ENCODE assay signal across 8 cellular contexts in the genomic region with DNA sequence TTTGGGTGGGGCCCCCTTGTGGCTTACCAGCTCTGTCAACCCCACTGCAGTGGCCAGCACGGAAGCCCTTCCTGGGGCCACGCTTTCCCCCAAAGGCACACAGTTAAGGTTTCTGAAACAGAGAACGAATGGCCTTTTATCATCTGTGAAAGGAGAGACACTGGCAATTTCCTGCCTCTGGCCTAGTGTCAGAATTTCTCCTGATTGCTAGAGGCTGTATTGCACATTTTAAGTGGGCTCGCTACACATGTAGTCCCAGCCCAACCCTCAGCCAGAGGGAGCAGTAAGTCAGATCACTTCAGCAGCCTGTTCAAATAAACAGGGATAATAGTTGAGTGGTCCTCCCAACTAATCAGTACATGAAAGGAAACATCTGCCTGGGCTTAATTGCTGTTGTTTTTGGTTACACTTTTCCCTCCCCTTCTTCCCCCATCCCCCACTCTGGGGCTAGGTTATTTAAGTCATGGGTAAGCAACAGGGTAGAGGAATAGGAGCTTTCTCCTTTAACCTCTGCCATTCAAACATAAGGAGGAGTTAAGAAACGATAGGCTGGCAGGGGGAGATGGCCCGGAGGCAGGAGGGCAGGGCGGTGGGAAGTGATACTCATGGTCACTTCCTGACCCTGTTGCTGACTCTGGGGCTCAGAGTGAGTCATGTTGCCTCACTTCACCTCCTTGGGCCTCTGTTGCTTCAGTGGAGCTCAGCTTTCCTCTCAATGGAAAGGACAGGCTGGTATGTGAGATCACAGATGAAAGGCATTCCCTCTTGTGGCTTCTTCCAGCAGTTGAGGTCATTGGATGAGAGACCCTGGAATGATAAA.
DNase-seq lines count a peak whose midpoint lies in the region; ATAC-seq and TF ChIP-seq lines count a peak whose summit lies in the region.
"Not testable (repeated sequence)": the region's sequence is repeated elsewhere in the genome, so short reads cannot be mapped to it uniquely, and the experiment has no call there.

No MANE protein-coding gene starts in this region.

- not testable (repeated sequence) for H3K9me3 ChIP-seq in cardiac muscle cell (ENCODE audit: low read depth); upper lobe of right lung

- H3K27ac Mint-ChIP-seq in GM23338, result not testable (repeated sequence)
- H3K27ac Mint-ChIP-seq in nephron, result peak overlapping the region; percentile 45 to 82 (median 51)

- not testable (repeated sequence) for H3K9me2 ChIP-seq in GM23338 (ENCODE audit: insufficient read depth)

- not testable (repeated sequence) for H3K36me3 ChIP-seq in GM23338 (ENCODE audit: insufficient read depth); cardiac muscle cell; upper lobe of right lung

- TF ChIP-seq CTCF in GM23338 (conservative IDR thresholded peaks at IDR 0.05; ENCODE audit: low read depth in 2 of 2); coronary artery (IDR thresholded peaks at IDR 0.05); cardiac muscle cell (IDR thresholded peaks at IDR 0.05; ENCODE audit: low read depth, low read length); nephron (IDR thresholded peaks at IDR 0.05; ENCODE audit: unreplicated experiment in 3 of 3); upper lobe of right lung (IDR thresholded peaks at IDR 0.05): not testable (repeated sequence)

- not testable (repeated sequence) for H3K4me1 Mint-ChIP-seq in GM23338, nephron

- peak; percentile 88 for ATAC-seq in GM23338
- peak; percentile 89 for ATAC-seq in upper lobe of right lung

- not testable (repeated sequence) for H3K27me3 ChIP-seq in GM23338 (ENCODE audit: insufficient read depth); cardiac muscle cell; upper lobe of right lung

- H3K27ac ChIP-seq in GM23338 (ENCODE audit: low read depth), result not testable (repeated sequence)
- H3K27ac ChIP-seq in coronary artery, result peak overlapping the region in 1 of 2 donors; percentile 43
- peak overlapping the region; percentile 60 for H3K27ac ChIP-seq in cardiac muscle cell
- H3K27ac ChIP-seq in upper lobe of right lung, result peak overlapping the region; percentile 47

- not testable (repeated sequence) for H3F3A ChIP-seq in GM23338 (replicated peaks; ENCODE audit: low read depth)

- not testable (repeated sequence) for H3K27me3 Mint-ChIP-seq in GM23338 (ENCODE audit: insufficient read depth, low read depth, poor library complexity); nephron (ENCODE audit: low read depth)

- H3K9me3 Mint-ChIP-seq in GM23338, nephron: not testable (repeated sequence)

- DNase-seq in GM23338 (ENCODE audit: low spot score) (peak; percentile 43), NCI-H187 (lab: John Stamatoyannopoulos, UW) (peak; percentile 25 to 49), RPMI8226 (peak; percentile 73), coronary artery (ENCODE audit: low spot score) (peak; percentile 35), cardiac muscle cell (ENCODE audit: low read depth in 1 of 2, low spot score in 1 of 2) (peak; percentile 29 to 45)
- DNase-seq in activated CD8-positive, alpha-beta memory T cell treated with anti-CD3 and anti-CD28 coated beads, Interleukin-2, amount 50 U/mL, for 48 hours, result peak; percentile 50
- DNase-seq in upper lobe of right lung, result not testable (repeated sequence)

- H3K4me3 Mint-ChIP-seq in GM23338, result peak overlapping the region; percentile 19; the same call in 1 of the 3 replicates
- not testable (repeated sequence) for H3K4me3 Mint-ChIP-seq in nephron

- H3K4me2 ChIP-seq in GM23338, result not testable (repeated sequence)

- not testable (repeated sequence) for H4K20me1 ChIP-seq in GM23338 (replicated peaks; ENCODE audit: insufficient read depth)

- H3K4me3 ChIP-seq in GM23338, coronary artery, cardiac muscle cell, upper lobe of right lung: not testable (repeated sequence)

- not testable (repeated sequence) for H3K4me1 ChIP-seq in GM23338 (ENCODE audit: insufficient read depth); cardiac muscle cell (ENCODE audit: low read depth); upper lobe of right lung

- H3K79me2 ChIP-seq in GM23338 (replicated peaks; ENCODE audit: insufficient read depth), result not testable (repeated sequence)

- not testable (repeated sequence) for H2AFZ ChIP-seq in GM23338

- intact Hi-C loops in upper lobe of right lung (cut with DNase I), result not testable (repeated sequence)

- H3K36me3 Mint-ChIP-seq in GM23338 (ENCODE audit: low read depth); nephron (ENCODE audit: low read depth): not testable (repeated sequence)
